In genomic region chr19:29526730-29527499, GRCh38 we compare ENCODE assay signal across 8 cellular contexts. TPM values are rescaled to one million over a fixed set of nuclear protein-coding genes. Genes with fewer than 3 reads are reported as not detected.
DNase-seq lines count a peak whose midpoint lies in the region; ATAC-seq and TF ChIP-seq lines count a peak whose summit lies in the region.

No MANE protein-coding gene starts in this region.

- peaks cover 14% of the 10 kb centered on the region for H3K27me3 ChIP-seq in CD8-positive, alpha-beta T cell (ENCODE audit: insufficient read depth, low read length)
- H3K27me3 ChIP-seq in GM23248 (replicated peaks; ENCODE audit: insufficient read depth) (peaks cover 65% of the 10 kb centered on the region), neural progenitor cell (peaks cover 100% of the 10 kb centered on the region)

- H2AFZ ChIP-seq in GM23248 (no peak overlapping the region), neural progenitor cell (replicated peaks) (peak overlapping the region; percentile 94)

- WGBS in GM23248 (ENCODE audit: low coverage in 1 of 2, low lambda C conversion rate in 2 of 2, missing lambda C conversion rate in 2 of 2), 2 experiments = 1 to 2% methylated on average over 60 to 69 of the region's 79 CpGs

- no peaks in the 10 kb centered on the region for H3K9me3 Mint-ChIP-seq in CD8-positive, alpha-beta T cell
- H3K9me3 Mint-ChIP-seq in central memory CD8-positive, alpha-beta T cell = no peaks in the 10 kb centered on the region
- peaks cover 2% of the 10 kb centered on the region for H3K9me3 Mint-ChIP-seq in neural progenitor cell

- ATAC-seq in CD8-positive, alpha-beta T cell = no peak
- ATAC-seq in central memory CD8-positive, alpha-beta T cell (replicated peaks; ENCODE audit: extremely low read depth, poor library complexity, severe bottlenecking) = no peak
- no peak for ATAC-seq in GM21526 (IDR thresholded peaks at IDR 0.05; ENCODE audit: low FRiP score, unreplicated experiment)
- ATAC-seq in GM18867 (IDR thresholded peaks at IDR 0.05; ENCODE audit: unreplicated experiment) = no peak

- H3K36me3 ChIP-seq in CD8-positive, alpha-beta T cell (ENCODE audit: insufficient read depth, low read length) = no peaks in the 10 kb centered on the region
- no peaks in the 10 kb centered on the region for H3K36me3 ChIP-seq in GM23248 (ENCODE audit: low read depth)
- no peaks in the 10 kb centered on the region for H3K36me3 ChIP-seq in neural progenitor cell

- CTCF ChIA-PET in CD8-positive, alpha-beta T cell (lab: Charles Lee) = no interaction called here

- no peaks in the 10 kb centered on the region for H3F3A ChIP-seq in GM23248 (ENCODE audit: insufficient read depth)
- peaks cover 31% of the 10 kb centered on the region for H3F3A ChIP-seq in neural progenitor cell (ENCODE audit: low read depth)

- H3K27ac Mint-ChIP-seq in CD8-positive, alpha-beta T cell = no peak overlapping the region
- H3K27ac Mint-ChIP-seq in central memory CD8-positive, alpha-beta T cell (ENCODE audit: low read depth) = no peak overlapping the region
- no peak overlapping the region for H3K27ac Mint-ChIP-seq in neural progenitor cell

- H3K9ac ChIP-seq in GM23248 (no peak overlapping the region), neural progenitor cell (no peak overlapping the region)

- intact Hi-C loops in CD8-positive, alpha-beta T cell (cut with DNase I, micrococcal nuclease) = no loop called here

- H3K4me3 Mint-ChIP-seq in CD8-positive, alpha-beta T cell = peak overlapping the region; percentile 37
- peak overlapping the region; percentile 74 for H3K4me3 Mint-ChIP-seq in central memory CD8-positive, alpha-beta T cell
- H3K4me3 Mint-ChIP-seq in neural progenitor cell = peak overlapping the region; percentile 80

- in situ Hi-C loops in GM23248 (cut with MboI) = no loop called here

- H3K9me3 ChIP-seq in CD8-positive, alpha-beta T cell (ENCODE audit: low read length) = no peaks in the 10 kb centered on the region
- no peaks in the 10 kb centered on the region for H3K9me3 ChIP-seq in GM23248 (ENCODE audit: low read depth)
- H3K9me3 ChIP-seq in neural progenitor cell (ENCODE audit: low read depth) = no peaks in the 10 kb centered on the region

- no peaks in the 10 kb centered on the region for H4K20me1 ChIP-seq in GM23248 (ENCODE audit: insufficient read depth)
- H4K20me1 ChIP-seq in neural progenitor cell (ENCODE audit: low read depth) = peaks cover 32% of the 10 kb centered on the region

- TF ChIP-seq CTCF in CD8-positive, alpha-beta T cell (IDR thresholded peaks at IDR 0.05) = no peak
- TF ChIP-seq CTCF in neural progenitor cell (IDR thresholded peaks at IDR 0.05) = no peak

- H3K27me3 Mint-ChIP-seq in CD8-positive, alpha-beta T cell (ENCODE audit: low read depth) = peaks cover 49% of the 10 kb centered on the region
- H3K27me3 Mint-ChIP-seq in central memory CD8-positive, alpha-beta T cell = peaks cover 83% of the 10 kb centered on the region
- H3K27me3 Mint-ChIP-seq in neural progenitor cell (ENCODE audit: insufficient read depth, low read depth) = peaks cover 63% of the 10 kb centered on the region

- H3K4me3 ChIP-seq in CD8-positive, alpha-beta T cell (ENCODE audit: low read depth, low read length) = peak overlapping the region; percentile 30
- no peak overlapping the region for H3K4me3 ChIP-seq in GM23248
- H3K4me3 ChIP-seq in neural progenitor cell = peak overlapping the region; percentile 67

- H3K4me1 Mint-ChIP-seq in CD8-positive, alpha-beta T cell (ENCODE audit: low read depth) = peaks cover 26% of the 10 kb centered on the region
- H3K4me1 Mint-ChIP-seq in central memory CD8-positive, alpha-beta T cell = peaks cover 22% of the 10 kb centered on the region
- H3K4me1 Mint-ChIP-seq in neural progenitor cell = peaks cover 21% of the 10 kb centered on the region

- DNase-seq in CD8-positive, alpha-beta T cell = no peak
- DNase-seq in GM23248 = peak; percentile 23
- DNase-seq in central memory CD8-positive, alpha-beta T cell (ENCODE audit: low spot score in 2 of 2) = no peak
- peak; percentile 68 for DNase-seq in neural progenitor cell (ENCODE audit: low spot score)
- no peak for DNase-seq in SW 1271 (lab: John Stamatoyannopoulos, UW)
- no peak for DNase-seq in NCI-H226

- no peaks in the 10 kb centered on the region for H3K36me3 Mint-ChIP-seq in CD8-positive, alpha-beta T cell
- peaks cover 8% of the 10 kb centered on the region for H3K36me3 Mint-ChIP-seq in central memory CD8-positive, alpha-beta T cell (ENCODE audit: insufficient read depth)
- no peaks in the 10 kb centered on the region for H3K36me3 Mint-ChIP-seq in neural progenitor cell

- POLR2A ChIA-PET in CD8-positive, alpha-beta T cell (lab: Charles Lee) = no interaction called here

- H3K9me2 ChIP-seq in GM23248 (ENCODE audit: insufficient read depth) = no peaks in the 10 kb centered on the region

- H3K4me2 ChIP-seq in GM23248 (ENCODE audit: unreplicated experiment) = peak overlapping the region; percentile 12
- H3K4me2 ChIP-seq in neural progenitor cell = peak overlapping the region; percentile 99

- no peak overlapping the region for H3K27ac ChIP-seq in CD8-positive, alpha-beta T cell (ENCODE audit: low read depth, low read length)
- H3K27ac ChIP-seq in GM23248 = no peak overlapping the region
- H3K27ac ChIP-seq in neural progenitor cell = no peak overlapping the region

- H3K4me1 ChIP-seq in CD8-positive, alpha-beta T cell (ENCODE audit: insufficient read depth, low read length) = peaks cover 21% of the 10 kb centered on the region
- H3K4me1 ChIP-seq in GM23248 (ENCODE audit: insufficient read depth) (no peaks in the 10 kb centered on the region), neural progenitor cell (peaks cover 28% of the 10 kb centered on the region)

- H3K79me2 ChIP-seq in GM23248 (ENCODE audit: insufficient read depth) = no peaks in the 10 kb centered on the region
- H3K79me2 ChIP-seq in neural progenitor cell (ENCODE audit: low read depth) = no peaks in the 10 kb centered on the region

RNA-seq across cellular contexts. Expression of gene VSTM2B, which starts 1.1 kb away (rescaled TPM):
- not detected for total RNA-seq in CD8-positive, alpha-beta T cell
- total RNA-seq in GM23248 (2014; rRNA removed; shearing (Covaris generic)) = not detected in 2 replicates
- not detected in 2 replicates for polyA plus RNA-seq in GM23248 (2016; fragmentation: Nextera tagmentation; extraction: Ambion mirVana)
- total RNA-seq in neural progenitor cell (ENCODE audit: low replicate concordance) = 0.59 TPM in 1 of 2 replicates, not detected in the other

Comparison
In these comparisons a context has a peak if more than half of its experiments do, and no peak if none do; other contexts are left out.
1. DNase-seq: peak in GM23248 (single experiment) and neural progenitor cell (single experiment); none in CD8-positive, alpha-beta T cell (0 of 7), central memory CD8-positive, alpha-beta T cell (0 of 2), SW 1271 (0 of 2) and NCI-H226 (single experiment).
2. Peak in every context shown above with its lines, with median percentiles within 50 percentile points of each other: H3K4me3 Mint-ChIP-seq.